8 cellular contexts compared by ENCODE assay signal in genomic region chr4:148443550-148444295, GRCh38. TPM values are rescaled to one million over a fixed set of nuclear protein-coding genes. Genes with fewer than 3 reads are reported as not detected.
A peak's percentile ranks its signal among the peaks of the same experiment; 100 is the strongest.
DNase-seq lines count a peak whose midpoint lies in the region; ATAC-seq and TF ChIP-seq lines count a peak whose summit lies in the region.

No MANE protein-coding gene starts in this region.

- H3K36me3 Mint-ChIP-seq in WTC11 (no peaks in the 10 kb centered on the region), chondrocyte (ENCODE audit: low read depth) (peaks cover 3% of the 10 kb centered on the region)
- no peaks in the 10 kb centered on the region for H3K36me3 Mint-ChIP-seq in stimulated activated memory B cell treated with anti-CD40 and anti-IgM and Interleukin-4, amounts not matched to agents 10 μg/mL and 1 μg/mL and 100 μg/mL, for 72 hours

- POLR2A ChIA-PET in GM10248 (lab: Yijun Ruan, JAX) (no interaction called here), WTC11 (lab: Charles Lee) (interaction anchor here (0.6 kb wide), 2 partner anchors 260 to 374 kb away, joined by 3 read pairs; no protein-coding TSS in a partner anchor)

- H3K27ac Mint-ChIP-seq in WTC11: no peak overlapping the region
- H3K27ac Mint-ChIP-seq in chondrocyte (ENCODE audit: unreplicated experiment): no peak overlapping the region
- peak overlapping the region; percentile 100 for H3K27ac Mint-ChIP-seq in stimulated activated memory B cell treated with anti-CD40 and anti-IgM and Interleukin-4, amounts not matched to agents 10 μg/mL and 1 μg/mL and 100 μg/mL, for 72 hours

- H3K4me1 Mint-ChIP-seq in WTC11 (peaks cover 26% of the 10 kb centered on the region), chondrocyte (ENCODE audit: low read depth) (peaks cover 28% of the 10 kb centered on the region)
- H3K4me1 Mint-ChIP-seq in stimulated activated memory B cell treated with anti-CD40 and anti-IgM and Interleukin-4, amounts not matched to agents 10 μg/mL and 1 μg/mL and 100 μg/mL, for 72 hours: peaks cover 26% of the 10 kb centered on the region

- DNase-seq in GM10248 (ENCODE audit: extremely low spot score) (peak; percentile 15), WTC11 (ENCODE audit: low spot score) (peak; percentile 28), chondrocyte (ENCODE audit: low spot score) (peak; percentile 79), medulla oblongata (ENCODE audit: extremely low spot score) (peak; percentile 33), NCI-H2196 treated with DMSO at 0.1 percent for 48 hours (lab: John Stamatoyannopoulos, UW; ENCODE audit: unreplicated experiment) (no peak), NCI-H187 treated with DMSO at 0.1 percent for 48 hours (lab: John Stamatoyannopoulos, UW) (no peak)

- no peaks in the 10 kb centered on the region for H3K9me3 Mint-ChIP-seq in WTC11
- H3K9me3 Mint-ChIP-seq in chondrocyte (ENCODE audit: low read depth): no peaks in the 10 kb centered on the region
- no peaks in the 10 kb centered on the region for H3K9me3 Mint-ChIP-seq in stimulated activated memory B cell treated with anti-CD40 and anti-IgM and Interleukin-4, amounts not matched to agents 10 μg/mL and 1 μg/mL and 100 μg/mL, for 72 hours

- H3K27me3 Mint-ChIP-seq in WTC11 (ENCODE audit: low read depth) (peaks cover 60% of the 10 kb centered on the region), chondrocyte (ENCODE audit: low read depth) (peaks cover 59% of the 10 kb centered on the region)
- H3K27me3 Mint-ChIP-seq in stimulated activated memory B cell treated with anti-CD40 and anti-IgM and Interleukin-4, amounts not matched to agents 10 μg/mL and 1 μg/mL and 100 μg/mL, for 72 hours: no peaks in the 10 kb centered on the region

- TF ChIP-seq CTCF in GM10248 (IDR thresholded peaks at IDR 0.05; ENCODE audit: control extremely low read depth, extremely low read depth, low read depth, missing control alignments): no peak
- TF ChIP-seq CTCF in WTC11 (IDR thresholded peaks at IDR 0.05): no peak
- TF ChIP-seq CTCF in chondrocyte (IDR thresholded peaks at IDR 0.05): no peak

- no peak for ATAC-seq in WTC11
- ATAC-seq in stimulated activated memory B cell treated with anti-CD40 and anti-IgM and Interleukin-4, amounts not matched to agents 10 μg/mL and 1 μg/mL and 100 μg/mL, for 72 hours: no peak
- no peak for ATAC-seq in GM21529 (IDR thresholded peaks at IDR 0.05; ENCODE audit: unreplicated experiment)

- CTCF ChIA-PET in GM10248 (lab: Yijun Ruan, JAX): no interaction called here
- CTCF ChIA-PET in WTC11 (lab: Charles Lee): no interaction called here

- H3K4me3 Mint-ChIP-seq in WTC11 (peak overlapping the region; percentile 96), chondrocyte (ENCODE audit: unreplicated experiment) (peak overlapping the region; percentile 92)
- H3K4me3 Mint-ChIP-seq in stimulated activated memory B cell treated with anti-CD40 and anti-IgM and Interleukin-4, amounts not matched to agents 10 μg/mL and 1 μg/mL and 100 μg/mL, for 72 hours: peak overlapping the region; percentile 96

TF ChIP-seq in WTC11, 78 proteins besides CTCF, POLR2A, EP300 and RAD21:
- TF ChIP-seq NFATC4 (CRISPR knock-in tag; IDR thresholded peaks at IDR 0.05) (no peak), NR3C1 (CRISPR knock-in tag; conservative IDR thresholded peaks at IDR 0.05; ENCODE audit: low read depth) (no peak), GRHL2 (CRISPR knock-in tag; IDR thresholded peaks at IDR 0.05; ENCODE audit: insufficient replicate concordance, severe bottlenecking) (no peak), ZNF232 (CRISPR knock-in tag; IDR thresholded peaks at IDR 0.05) (no peak), CREB1 (CRISPR knock-in tag; IDR thresholded peaks at IDR 0.05) (no peak), CBFB (CRISPR knock-in tag; IDR thresholded peaks at IDR 0.05; ENCODE audit: low read depth) (no peak), OVOL2 (CRISPR knock-in tag; IDR thresholded peaks at IDR 0.05; ENCODE audit: borderline replicate concordance) (no peak), TEAD1 (CRISPR knock-in tag; IDR thresholded peaks at IDR 0.05) (no peak), ZNF281 (CRISPR knock-in tag; IDR thresholded peaks at IDR 0.05) (no peak), ZNF317 (CRISPR knock-in tag; IDR thresholded peaks at IDR 0.05; ENCODE audit: borderline replicate concordance, low read depth) (no peak), TP53 (CRISPR knock-in tag; IDR thresholded peaks at IDR 0.05) (no peak), NR2C2 (CRISPR knock-in tag; IDR thresholded peaks at IDR 0.05) (no peak), ZNF138 (CRISPR knock-in tag; conservative IDR thresholded peaks at IDR 0.05) (no peak), MLX (CRISPR knock-in tag; IDR thresholded peaks at IDR 0.05) (no peak)

RNA-seq across cellular contexts. Expression of gene NR3C2, which starts 1.5 kb away (rescaled TPM):
- 2.6 to 3.6 TPM (median 2.8 TPM) in 3 replicates for total RNA-seq in WTC11 (2021)
- total RNA-seq in chondrocyte: 0.15 to 0.23 TPM (median 0.20 TPM) in 3 replicates

Comparison
In these comparisons a context has a peak if more than half of its experiments do, and no peak if none do; other contexts are left out.
1. DNase-seq: peak in GM10248 (single experiment), WTC11 (single experiment), chondrocyte (single experiment) and medulla oblongata (single experiment); none in NCI-H2196 treated with DMSO at 0.1 percent for 48 hours (single experiment) and NCI-H187 treated with DMSO at 0.1 percent for 48 hours (single experiment).
2. Peak in every context shown above with its lines, with median percentiles within 50 percentile points of each other: H3K4me3 Mint-ChIP-seq.